Comparison of ENCODE assay signal across 8 cellular contexts in the genomic region with DNA sequence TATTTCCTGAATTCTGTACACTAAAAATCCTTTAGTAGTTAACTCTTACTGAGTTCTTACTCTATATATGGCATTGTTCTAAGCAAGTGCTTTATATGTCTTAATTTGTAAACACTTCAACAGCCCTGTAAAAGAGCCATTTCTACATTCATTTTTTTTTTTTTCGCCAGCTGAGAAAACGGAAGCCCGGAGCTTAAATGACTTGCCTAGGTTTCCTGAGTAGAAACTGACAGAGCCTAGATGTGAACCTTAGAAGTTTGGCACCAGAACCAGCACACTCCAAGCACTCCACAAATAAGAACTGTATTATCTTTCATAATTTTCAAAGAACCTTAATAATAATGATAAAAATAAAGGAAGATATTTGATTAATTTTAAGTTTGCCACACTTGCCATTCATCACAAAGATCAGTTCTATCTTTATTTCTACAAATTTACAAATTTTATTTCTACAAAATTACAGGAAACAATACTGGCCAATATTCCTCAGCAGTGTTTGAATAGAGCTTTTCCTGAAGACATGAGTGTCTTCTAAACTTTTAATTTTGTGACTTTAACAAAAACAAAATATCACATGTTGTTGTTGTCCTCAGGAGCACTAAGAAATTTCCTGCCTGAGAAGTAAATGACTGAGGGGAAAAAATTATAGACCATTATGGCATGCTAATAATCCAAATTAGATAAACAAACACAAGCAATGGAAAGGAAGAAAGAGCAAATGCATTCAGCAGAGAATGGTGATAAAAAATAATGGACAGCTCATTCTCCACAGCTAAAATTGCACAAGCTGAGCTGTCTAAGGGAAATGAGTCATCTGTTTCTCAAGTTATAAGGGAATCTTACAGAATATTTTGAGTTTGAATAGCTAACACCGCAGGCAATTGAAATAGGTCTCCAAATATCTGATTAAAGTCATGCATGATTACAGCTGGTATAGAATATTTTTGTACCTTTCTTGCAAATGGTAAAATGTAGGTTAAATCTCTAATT.
A peak's percentile ranks its signal among the peaks of the same experiment; 100 is the strongest.
DNase-seq lines count a peak whose midpoint lies in the region; ATAC-seq and TF ChIP-seq lines count a peak whose summit lies in the region.

No MANE protein-coding gene starts in this region.

- peaks cover 34% of the 10 kb centered on the region for H3K4me1 Mint-ChIP-seq in stimulated activated naive CD8-positive, alpha-beta T cell treated with anti-CD3 and anti-CD28 coated beads, Interleukin-15, Interleukin-2, amounts not matched to agents 100 ng/mL and 50 ng/mL, for 24 hours (ENCODE audit: low read depth)

- no peaks in the 10 kb centered on the region for H3K9me2 ChIP-seq in HCT116 (ENCODE audit: insufficient read depth)
- H3K9me2 ChIP-seq in OCI-LY1 (ENCODE audit: low read depth, low read length) = no peaks in the 10 kb centered on the region

- peaks cover 7% of the 10 kb centered on the region for H3K36me3 Mint-ChIP-seq in stimulated activated naive CD8-positive, alpha-beta T cell treated with anti-CD3 and anti-CD28 coated beads, Interleukin-15, Interleukin-2, amounts not matched to agents 100 ng/mL and 50 ng/mL, for 24 hours (ENCODE audit: low read depth)

- intact Hi-C loops in HCT116 (cut with micrococcal nuclease) = no loop called here
- intact Hi-C loops in transverse colon (cut with DNase I; ENCODE audit: low total_unique reads) = no loop called here
- intact Hi-C loops in head of caudate nucleus (cut with DNase I) = no loop called here

- TF ChIP-seq CTCF in HCT116 (IDR thresholded peaks at IDR 0.05 in 2 of 3, conservative IDR thresholded peaks at IDR 0.05 in 1 of 3; ENCODE audit: borderline replicate concordance in 1 of 3, insufficient read depth in 1 of 3, low read depth in 2 of 3, low read length in 2 of 3) = no peak
- no peak for TF ChIP-seq CTCF in OCI-LY1 (IDR thresholded peaks at IDR 0.05; ENCODE audit: low read length)
- no peak for TF ChIP-seq CTCF in transverse colon (IDR thresholded peaks at IDR 0.05)

- no peak for TF ChIP-seq EP300 in transverse colon (IDR thresholded peaks at IDR 0.05; ENCODE audit: low read depth)

- TF ChIP-seq POLR2A in HCT116 (IDR thresholded peaks at IDR 0.05; ENCODE audit: borderline replicate concordance, extremely low read depth, insufficient read depth, insufficient read length) (no peak), transverse colon (IDR thresholded peaks at IDR 0.05) (no peak)

- WGBS in transverse colon (ENCODE audit: low coverage in 1 of 2), 2 donors = 51 to 54% methylated on average over 4 of the region's 4 CpGs

- no peaks in the 10 kb centered on the region for H3K27me3 Mint-ChIP-seq in stimulated activated naive CD8-positive, alpha-beta T cell treated with anti-CD3 and anti-CD28 coated beads, Interleukin-15, Interleukin-2, amounts not matched to agents 100 ng/mL and 50 ng/mL, for 24 hours

- H4K20me1 ChIP-seq in HCT116 (ENCODE audit: insufficient read depth) (no peaks in the 10 kb centered on the region), OCI-LY1 (ENCODE audit: insufficient read depth, low read length) (no peaks in the 10 kb centered on the region)

- CTCF ChIA-PET in HCT116 (lab: Charles Lee) = no interaction called here

- H3K36me3 ChIP-seq in HCT116 (ENCODE audit: control insufficient read depth in 1 of 2, insufficient read depth in 2 of 2, low read length in 2 of 2) (no peaks in the 10 kb centered on the region), OCI-LY1 (ENCODE audit: insufficient read depth, low read length) (0 out of 2 replicates have a peak, but pooled peaks cover 4% of the 10 kb centered on the region), transverse colon (no peaks in the 10 kb centered on the region)

- H3F3A ChIP-seq in OCI-LY1 (ENCODE audit: insufficient read depth, low read length) = no peaks in the 10 kb centered on the region

- RAD21 ChIA-PET in HCT116 (lab: Charles Lee; ENCODE audit: low non-redundant PET in 1 of 2, low total read pairs in 2 of 2, uncharacterized antibody in 2 of 2, unreplicated experiment in 2 of 2) = no interaction called here

- in situ Hi-C loops in transverse colon (cut with MboI; ENCODE audit: low pct_ligation_motif_present in 1 of 4, low pct_unique_long_range_greater_than_20kb in 1 of 4, low sequenced_read_pairs in 3 of 4) = no loop called here

- no peak overlapping the region for H3K4me3 ChIP-seq in HCT116 (replicated peaks in 1 of 2; ENCODE audit: low read depth in 1 of 2, low read length in 2 of 2)
- no peak overlapping the region for H3K4me3 ChIP-seq in OCI-LY1 (ENCODE audit: low read depth, low read length, poor library complexity, severe bottlenecking)
- no peak overlapping the region for H3K4me3 ChIP-seq in transverse colon

- H2AFZ ChIP-seq in HCT116 (ENCODE audit: low read depth, low read length, poor library complexity, severe bottlenecking) (no peak overlapping the region), OCI-LY1 (ENCODE audit: low read length) (no peak overlapping the region)

- H3K9me3 Mint-ChIP-seq in stimulated activated naive CD8-positive, alpha-beta T cell treated with anti-CD3 and anti-CD28 coated beads, Interleukin-15, Interleukin-2, amounts not matched to agents 100 ng/mL and 50 ng/mL, for 24 hours = no peaks in the 10 kb centered on the region

- no peaks in the 10 kb centered on the region for H3K79me2 ChIP-seq in HCT116 (ENCODE audit: insufficient read depth, low read length)
- H3K79me2 ChIP-seq in OCI-LY1 (ENCODE audit: insufficient read depth, low read length) = no peaks in the 10 kb centered on the region

- no peak for TF ChIP-seq RAD21 in HCT116 (IDR thresholded peaks at IDR 0.05; ENCODE audit: low read depth)

- H3K4me2 ChIP-seq in HCT116 (ENCODE audit: low read length) (0 out of 2 replicates have a peak overlapping the region, but pooled peaks have one; percentile 5), OCI-LY1 (ENCODE audit: low read length) (peak overlapping the region; percentile 53)

- H3K27me3 ChIP-seq in HCT116 (ENCODE audit: insufficient read depth, low read length) (no peaks in the 10 kb centered on the region), OCI-LY1 (ENCODE audit: insufficient read depth, low read length) (no peaks in the 10 kb centered on the region), transverse colon (no peaks in the 10 kb centered on the region)

- peak overlapping the region; percentile 53 for H3K4me3 Mint-ChIP-seq in stimulated activated naive CD8-positive, alpha-beta T cell treated with anti-CD3 and anti-CD28 coated beads, Interleukin-15, Interleukin-2, amounts not matched to agents 100 ng/mL and 50 ng/mL, for 24 hours

- peak; percentile 81 for DNase-seq in GM03348 (ENCODE audit: low spot score)
- DNase-seq in HCT116 (ENCODE audit: low read depth, low spot score) = no peak
- DNase-seq in fibroblast of peridontal ligament (ENCODE audit: extremely low read depth) = peak; percentile 84
- no peak for DNase-seq in transverse colon
- DNase-seq in SW480 (ENCODE audit: low spot score) = no peak
- no peak for DNase-seq in head of caudate nucleus

- H3K9ac ChIP-seq in HCT116 (ENCODE audit: low read length) = no peak overlapping the region
- no peak overlapping the region for H3K9ac ChIP-seq in OCI-LY1 (ENCODE audit: low read length)

- BruUV-seq in HCT116 (replicated peaks; lab: Mats Ljungman, UMichigan) = no TSS peak

- H3K27ac Mint-ChIP-seq in stimulated activated naive CD8-positive, alpha-beta T cell treated with anti-CD3 and anti-CD28 coated beads, Interleukin-15, Interleukin-2, amounts not matched to agents 100 ng/mL and 50 ng/mL, for 24 hours = peak overlapping the region; percentile 2

- H3K4me1 ChIP-seq in HCT116 (ENCODE audit: control insufficient read depth in 1 of 2, insufficient read depth in 2 of 2, low read length in 2 of 2) = peaks cover 0 to 5% of the 10 kb centered on the region in 2 experiments; a peak in 2 of 4 replicates
- H3K4me1 ChIP-seq in OCI-LY1 (ENCODE audit: insufficient read depth, low read length, severe bottlenecking) = peaks cover 22% of the 10 kb centered on the region
- peaks cover 0 to 10% (median 0%) of the 10 kb centered on the region in 4 donors for H3K4me1 ChIP-seq in transverse colon

- POLR2A ChIA-PET in HCT116 (lab: Charles Lee) = no interaction called here

- H3K9me3 ChIP-seq in HCT116 (ENCODE audit: control insufficient read depth in 1 of 2, insufficient read depth in 1 of 2, low read depth in 1 of 2, low read length in 2 of 2) = no peaks in the 10 kb centered on the region
- H3K9me3 ChIP-seq in OCI-LY1 (ENCODE audit: low read length) = 0 out of 2 replicates have a peak, but pooled peaks cover 6% of the 10 kb centered on the region
- no peaks in the 10 kb centered on the region for H3K9me3 ChIP-seq in transverse colon

- no peak overlapping the region for H3K27ac ChIP-seq in HCT116 (ENCODE audit: low read depth, low read length)
- H3K27ac ChIP-seq in OCI-LY1 (ENCODE audit: low read depth, low read length, poor library complexity, severe bottlenecking) = no peak overlapping the region
- no peak overlapping the region for H3K27ac ChIP-seq in transverse colon

- ATAC-seq in HCT116 = no peak

TF ChIP-seq in HCT116, 20 proteins besides CTCF, POLR2A, EP300 and RAD21 (continues in another document):
- TF ChIP-seq, protein P1, sequence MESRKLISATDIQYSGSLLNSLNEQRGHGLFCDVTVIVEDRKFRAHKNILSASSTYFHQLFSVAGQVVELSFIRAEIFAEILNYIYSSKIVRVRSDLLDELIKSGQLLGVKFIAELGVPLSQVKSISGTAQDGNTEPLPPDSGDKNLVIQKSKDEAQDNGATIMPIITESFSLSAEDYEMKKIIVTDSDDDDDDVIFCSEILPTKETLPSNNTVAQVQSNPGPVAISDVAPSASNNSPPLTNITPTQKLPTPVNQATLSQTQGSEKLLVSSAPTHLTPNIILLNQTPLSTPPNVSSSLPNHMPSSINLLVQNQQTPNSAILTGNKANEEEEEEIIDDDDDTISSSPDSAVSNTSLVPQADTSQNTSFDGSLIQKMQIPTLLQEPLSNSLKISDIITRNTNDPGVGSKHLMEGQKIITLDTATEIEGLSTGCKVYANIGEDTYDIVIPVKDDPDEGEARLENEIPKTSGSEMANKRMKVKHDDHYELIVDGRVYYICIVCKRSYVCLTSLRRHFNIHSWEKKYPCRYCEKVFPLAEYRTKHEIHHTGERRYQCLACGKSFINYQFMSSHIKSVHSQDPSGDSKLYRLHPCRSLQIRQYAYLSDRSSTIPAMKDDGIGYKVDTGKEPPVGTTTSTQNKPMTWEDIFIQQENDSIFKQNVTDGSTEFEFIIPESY (IDR thresholded peaks at IDR 0.05; ENCODE audit: extremely low read depth, insufficient replicate concordance, low read length) = no peak
- TF ChIP-seq CBX3 (IDR thresholded peaks at IDR 0.05; ENCODE audit: low read depth) = no peak
- no peak for TF ChIP-seq SIN3A (IDR thresholded peaks at IDR 0.05; ENCODE audit: low read depth)
- TF ChIP-seq POLR2AphosphoS5 (IDR thresholded peaks at IDR 0.05; ENCODE audit: low read depth, low read length) = no peak
- no peak for TF ChIP-seq SRF (IDR thresholded peaks at IDR 0.05; ENCODE audit: low read depth)
- TF ChIP-seq CEBPB (IDR thresholded peaks at IDR 0.05; ENCODE audit: low read depth) = peak; percentile 73
- no peak for TF ChIP-seq YY1 (IDR thresholded peaks at IDR 0.05; ENCODE audit: extremely low read depth, insufficient replicate concordance, low read depth, low read length)

Comparison
In these comparisons a context has a peak if more than half of its experiments do, and no peak if none do; other contexts are left out.
1. DNase-seq: peak in GM03348 (single experiment) and fibroblast of peridontal ligament (single experiment); none in HCT116 (single experiment), transverse colon (single experiment), SW480 (single experiment) and head of caudate nucleus (0 of 42).